9 cellular contexts compared by ENCODE assay signal in the genomic region with DNA sequence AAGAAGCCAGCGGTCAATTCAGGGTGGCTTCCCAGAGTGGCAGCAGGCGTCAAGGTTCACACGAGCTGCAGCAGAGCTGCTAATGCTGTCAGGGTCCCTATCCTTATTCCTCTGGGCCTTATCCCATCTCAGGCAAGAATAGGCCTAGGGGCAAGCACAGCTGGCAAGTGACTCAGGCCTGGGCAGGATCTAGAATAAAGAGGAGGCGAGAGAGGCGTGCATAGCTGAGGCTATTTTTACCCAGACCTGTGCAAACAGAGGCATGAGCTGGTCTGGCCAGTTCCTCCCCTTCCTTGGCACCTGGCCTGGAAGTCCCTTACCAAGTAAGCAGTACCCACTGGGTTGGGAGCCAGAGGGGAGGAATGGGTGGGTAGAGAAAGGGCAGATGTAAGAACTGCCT. TPM values are rescaled to one million over a fixed set of nuclear protein-coding genes. Genes with fewer than 3 reads are reported as not detected.
DNase-seq lines count a peak whose midpoint lies in the region; ATAC-seq and TF ChIP-seq lines count a peak whose summit lies in the region.
"Had no signal": no experiment of that assay in that cellular context is flagged by ENCODE, and none has a peak within 500 bp of the region (broad histone marks: within the 10 kb centered on the region; RNA-seq: fewer than 3 reads in every experiment).

No MANE protein-coding gene starts in this region.

- POLR2A ChIA-PET in OCI-LY7 (lab: Charles Lee), result interaction anchor here (1.5 kb wide), 1 partner anchor 13 kb away, joined by 3 read pairs; no protein-coding TSS in a partner anchor

- WGBS in aorta, 2 donors, result 14 to 23% methylated on average over 5 of the region's 5 CpGs

- H3K27ac ChIP-seq in 22Rv1 (peak overlapping the region; percentile 89), OCI-LY7 (ENCODE audit: low read depth, low read length, poor library complexity, severe bottlenecking) (peak overlapping the region; percentile 68), aorta (ENCODE audit: low read depth in 1 of 2, low read length in 2 of 2) (peak overlapping the region; percentile 64 to 69)
- H3K27ac ChIP-seq: neutrophil had no signal

- H2AFZ ChIP-seq in OCI-LY7 (ENCODE audit: low read length), result peak overlapping the region; percentile 36; the same call in 1 of the 2 replicates

- no peak for TF ChIP-seq CTCF in 22Rv1 (IDR thresholded peaks at IDR 0.05)
- TF ChIP-seq CTCF in OCI-LY7 (conservative IDR thresholded peaks at IDR 0.05; ENCODE audit: low read length), result no peak
- no peak for TF ChIP-seq CTCF in GM20000 (IDR thresholded peaks at IDR 0.05; ENCODE audit: extremely low read depth, missing control alignments)

- peaks cover 46% of the 10 kb centered on the region for H3K4me1 ChIP-seq in OCI-LY7 (ENCODE audit: insufficient read depth, low read length, poor library complexity, severe bottlenecking)
- H3K4me1 ChIP-seq in aorta (ENCODE audit: control insufficient read depth in 1 of 2, insufficient read depth in 2 of 2, low read length in 2 of 2), result peaks cover 3% of the 10 kb centered on the region in 2 donors

- peak; percentile 86 for ATAC-seq in GM19023 (IDR thresholded peaks at IDR 0.05; ENCODE audit: unreplicated experiment)
- peak; percentile 96 for ATAC-seq in HG03066 (IDR thresholded peaks at IDR 0.05; ENCODE audit: low read depth, unreplicated experiment)
- ATAC-seq in left cardiac atrium, result peak; percentile 85 to 91
- ATAC-seq in aorta (ENCODE audit: low FRiP score), result peak; percentile 75

- no TSS peak for BruUV-seq in OCI-LY7 (replicated peaks; lab: Mats Ljungman, UMichigan)

- no peaks in the 10 kb centered on the region for H3K79me2 ChIP-seq in OCI-LY7 (ENCODE audit: insufficient read depth, low read depth, low read length)

- H3K4me2 ChIP-seq in OCI-LY7 (ENCODE audit: low read length), result peak overlapping the region; percentile 71

- H3K9me3 ChIP-seq in OCI-LY7 (ENCODE audit: low read length) (no peaks in the 10 kb centered on the region), aorta (ENCODE audit: control insufficient read depth, low read length) (no peaks in the 10 kb centered on the region)
- H3K9me3 ChIP-seq: neutrophil had no signal

- no peaks in the 10 kb centered on the region for H4K20me1 ChIP-seq in OCI-LY7 (ENCODE audit: insufficient read depth, low read length)

- H3K9me2 ChIP-seq in OCI-LY7 (ENCODE audit: insufficient read depth, low read length), result no peaks in the 10 kb centered on the region

- DNase-seq in OCI-LY7 (ENCODE audit: low spot score) (peak; percentile 93), left cardiac atrium (no peak), aorta (peak; percentile 86 to 91), GM20000 (ENCODE audit: low spot score) (no peak), HK-2 (ENCODE audit: unreplicated experiment) (no peak)

- CTCF ChIA-PET in OCI-LY7 (lab: Charles Lee; ENCODE audit: unreplicated experiment), result no interaction called here

- H3K36me3 ChIP-seq in OCI-LY7 (ENCODE audit: insufficient read depth, low read length) (no peaks in the 10 kb centered on the region), aorta (ENCODE audit: control insufficient read depth in 1 of 2, insufficient read depth in 2 of 2, low read length in 1 of 2) (no peaks in the 10 kb centered on the region)
- H3K36me3 ChIP-seq: neutrophil had no signal

- intact Hi-C loops in OCI-LY7 (cut with micrococcal nuclease; ENCODE audit: unreplicated experiment), result no loop called here
- intact Hi-C loops in left cardiac atrium (cut with DNase I), result no loop called here
- intact Hi-C loops in aorta (cut with DNase I), result no loop called here

- no peaks in the 10 kb centered on the region for H3K27me3 ChIP-seq in aorta (ENCODE audit: control insufficient read depth in 1 of 2, insufficient read depth in 2 of 2, low read length in 1 of 2)

- peak overlapping the region; percentile 37 for H3K4me3 ChIP-seq in OCI-LY7 (ENCODE audit: low read depth, low read length, poor library complexity, severe bottlenecking)
- H3K4me3 ChIP-seq in aorta (ENCODE audit: low read length in 2 of 2), result no peak overlapping the region

RNA-seq across cellular contexts. Expression of gene VIPR1, which starts 12.2 kb away (rescaled TPM):
- total RNA-seq in OCI-LY7 (2014; rRNA removed; shearing (Covaris generic)), result 0.21 TPM in 1 of 2 replicates, not detected in the other
- total RNA-seq in OCI-LY7 (2022), result not detected in 2 replicates
- total RNA-seq in left cardiac atrium, result 1 to 10 TPM; 4.9 to 5.9 TPM
- 1 to 10 TPM; 3.2 to 7.6 TPM for total RNA-seq in aorta
- polyA plus RNA-seq in aorta, result 10 to 100 TPM; 11.5 to 14.0 TPM

Comparison
In these comparisons a context has a peak if more than half of its experiments do, and no peak if none do; other contexts are left out.
1. DNase-seq: peak in OCI-LY7 (single experiment) and aorta (2 of 2); none in left cardiac atrium (single experiment), GM20000 (single experiment) and HK-2 (single experiment).
2. Peak in every context shown above with its lines, with median percentiles within 50 percentile points of each other: H3K27ac ChIP-seq and ATAC-seq.